8 cellular contexts compared by ENCODE assay signal in genomic region chr11:65095974-65096806, GRCh38. TPM values are rescaled to one million over a fixed set of nuclear protein-coding genes. Genes with fewer than 3 reads are reported as not detected.
A peak's percentile ranks its signal among the peaks of the same experiment; 100 is the strongest.
DNase-seq lines count a peak whose midpoint lies in the region; ATAC-seq and TF ChIP-seq lines count a peak whose summit lies in the region.

Gene VPS51 (plus strand): TSS chr11:65096214. CDS start chr11:65096251, 37 bp downstream.

- H3K9ac ChIP-seq in fibroblast of lung (ENCODE audit: insufficient read depth, low read length) = peak within 1 kb of the TSS; percentile 90

- peaks cover 4% of the 10 kb centered on the region for H3K79me2 ChIP-seq in fibroblast of lung (ENCODE audit: control insufficient read depth, insufficient read depth, low read length)

- H3K27ac Mint-ChIP-seq in naive thymus-derived CD4-positive, alpha-beta T cell = peak within 1 kb of the TSS; percentile 89 to 98 (median 97)
- H3K27ac Mint-ChIP-seq in stimulated activated memory B cell treated with anti-CD40 and anti-IgM and Interleukin-4, amounts not matched to agents 10 μg/mL and 1 μg/mL and 100 μg/mL, for 72 hours = peak within 1 kb of the TSS; percentile 82

- CTCF ChIA-PET in naive thymus-derived CD4-positive, alpha-beta T cell (lab: Charles Lee) = no interaction called here

- DNase-seq in DMS53 treated with DMSO at 0.1 percent for 48 hours (lab: John Stamatoyannopoulos, UW; ENCODE audit: unreplicated experiment) (peak; percentile 79), Kasumi-1 (lab: John Stamatoyannopoulos, UW) (peak; percentile 90 to 95), RPMI8226 (peak; percentile 97), fibroblast of lung (ENCODE audit: low read depth in 2 of 2) (peak; percentile 90 to 94)
- DNase-seq in activated T-helper 1 cell treated with anti-CD3 and anti-CD28 coated beads, Interleukin-2, amount 50 U/mL, for 16 hours (ENCODE audit: low read depth in 1 of 2, low spot score in 1 of 2) = peak; percentile 63 to 72
- peak; percentile 71 to 92 (median 87) for DNase-seq in naive thymus-derived CD4-positive, alpha-beta T cell

- no peaks in the 10 kb centered on the region for H3K36me3 ChIP-seq in fibroblast of lung (ENCODE audit: control insufficient read depth, insufficient read depth, low read length)
- peaks cover 0 to 9% (median 5%) of the 10 kb centered on the region in 3 experiments for H3K36me3 ChIP-seq in naive thymus-derived CD4-positive, alpha-beta T cell (ENCODE audit: control insufficient read depth in 2 of 3, insufficient read depth in 3 of 3, low read length in 3 of 3)

- peak within 1 kb of the TSS; percentile 85 for H3K27ac ChIP-seq in fibroblast of lung (ENCODE audit: insufficient read depth, low read length)
- peak within 1 kb of the TSS; percentile 88 for H3K27ac ChIP-seq in naive thymus-derived CD4-positive, alpha-beta T cell (ENCODE audit: low read depth, low read length)

- peak within 1 kb of the TSS; percentile 77 for H2AFZ ChIP-seq in fibroblast of lung (ENCODE audit: low read length)

- no peaks in the 10 kb centered on the region for H3K27me3 Mint-ChIP-seq in naive thymus-derived CD4-positive, alpha-beta T cell
- H3K27me3 Mint-ChIP-seq in stimulated activated memory B cell treated with anti-CD40 and anti-IgM and Interleukin-4, amounts not matched to agents 10 μg/mL and 1 μg/mL and 100 μg/mL, for 72 hours = no peaks in the 10 kb centered on the region

- no peaks in the 10 kb centered on the region for H3K9me3 ChIP-seq in fibroblast of lung (ENCODE audit: control insufficient read depth, insufficient read depth, low read depth, low read length)
- H3K9me3 ChIP-seq in naive thymus-derived CD4-positive, alpha-beta T cell (ENCODE audit: control insufficient read depth in 2 of 3, low read length in 3 of 3) = no peaks in the 10 kb centered on the region

- H3K4me3 Mint-ChIP-seq in naive thymus-derived CD4-positive, alpha-beta T cell = peak within 1 kb of the TSS; percentile 83 to 97 (median 94)
- H3K4me3 Mint-ChIP-seq in stimulated activated memory B cell treated with anti-CD40 and anti-IgM and Interleukin-4, amounts not matched to agents 10 μg/mL and 1 μg/mL and 100 μg/mL, for 72 hours = peak within 1 kb of the TSS; percentile 89

- H3K27me3 ChIP-seq in fibroblast of lung (ENCODE audit: control insufficient read depth, insufficient read depth, low read length) = no peaks in the 10 kb centered on the region
- no peaks in the 10 kb centered on the region for H3K27me3 ChIP-seq in naive thymus-derived CD4-positive, alpha-beta T cell (ENCODE audit: control insufficient read depth in 2 of 2, insufficient read depth in 2 of 2, low read length in 2 of 2)

- H3K36me3 Mint-ChIP-seq in naive thymus-derived CD4-positive, alpha-beta T cell = peaks cover 0 to 8% (median 0%) of the 10 kb centered on the region in 5 donors
- peaks cover 5% of the 10 kb centered on the region for H3K36me3 Mint-ChIP-seq in stimulated activated memory B cell treated with anti-CD40 and anti-IgM and Interleukin-4, amounts not matched to agents 10 μg/mL and 1 μg/mL and 100 μg/mL, for 72 hours

- TF ChIP-seq CTCF in fibroblast of lung (conservative IDR thresholded peaks at IDR 0.05 in 1 of 2, IDR thresholded peaks at IDR 0.05 in 1 of 2; ENCODE audit: low read depth in 1 of 2, low read length in 2 of 2) = no peak

- intact Hi-C loops in naive thymus-derived CD4-positive, alpha-beta T cell (cut with micrococcal nuclease) = loop anchor here (1.0 to 5.0 kb wide), 13 partner anchors 12 to 239 kb away; partner anchors contain the start of genes ATG2A (in 2 of the 2), CDCA5 (in 2 of the 2), SNX15 (in 2 of the 2) and ZFPL1 (in 2 of the 2)

- H3K4me3 ChIP-seq in fibroblast of lung (replicated peaks in 1 of 4; ENCODE audit: control extremely low read depth in 1 of 4, insufficient read depth in 1 of 4, low read depth in 3 of 4, low read length in 4 of 4) = peak within 1 kb of the TSS; percentile 68 to 88 (median 82)
- peak within 1 kb of the TSS; percentile 92 for H3K4me3 ChIP-seq in naive thymus-derived CD4-positive, alpha-beta T cell (ENCODE audit: low read length)

- peak; percentile 90 for ATAC-seq in GM21786 (IDR thresholded peaks at IDR 0.05; ENCODE audit: unreplicated experiment)
- peak; percentile 93 for ATAC-seq in naive thymus-derived CD4-positive, alpha-beta T cell
- ATAC-seq in stimulated activated memory B cell treated with anti-CD40 and anti-IgM and Interleukin-4, amounts not matched to agents 10 μg/mL and 1 μg/mL and 100 μg/mL, for 72 hours = peak; percentile 98

- POLR2A ChIA-PET in naive thymus-derived CD4-positive, alpha-beta T cell (lab: Charles Lee) = interaction anchor here (0.6 to 7.3 kb wide), 15 partner anchors 11 to 572 kb away, joined by 3 to 75 read pairs (median 4); partner anchors contain the start of genes ARL2, FAU, MRPL49 and SAC3D1

- peak within 1 kb of the TSS; percentile 85 for H3K4me2 ChIP-seq in fibroblast of lung (ENCODE audit: extremely low read depth, insufficient read depth, low read length)

- H3K4me1 ChIP-seq in fibroblast of lung (ENCODE audit: control insufficient read depth, extremely low read depth, insufficient read depth, low read length) = peaks cover 3% of the 10 kb centered on the region
- H3K4me1 ChIP-seq in naive thymus-derived CD4-positive, alpha-beta T cell (ENCODE audit: control insufficient read depth in 2 of 2, insufficient read depth in 2 of 2, low read length in 2 of 2) = peaks cover 9 to 15% of the 10 kb centered on the region in 2 donors

- peaks cover 8 to 28% (median 19%) of the 10 kb centered on the region in 7 donors for H3K4me1 Mint-ChIP-seq in naive thymus-derived CD4-positive, alpha-beta T cell
- H3K4me1 Mint-ChIP-seq in stimulated activated memory B cell treated with anti-CD40 and anti-IgM and Interleukin-4, amounts not matched to agents 10 μg/mL and 1 μg/mL and 100 μg/mL, for 72 hours = peaks cover 17% of the 10 kb centered on the region

- no peaks in the 10 kb centered on the region for H4K20me1 ChIP-seq in fibroblast of lung (ENCODE audit: control insufficient read depth, extremely low read depth, insufficient read depth, low read length)

- no peaks in the 10 kb centered on the region for H3K9me3 Mint-ChIP-seq in naive thymus-derived CD4-positive, alpha-beta T cell
- no peaks in the 10 kb centered on the region for H3K9me3 Mint-ChIP-seq in stimulated activated memory B cell treated with anti-CD40 and anti-IgM and Interleukin-4, amounts not matched to agents 10 μg/mL and 1 μg/mL and 100 μg/mL, for 72 hours

RNA-seq across cellular contexts. Expression of gene VPS51, which starts in this region (rescaled TPM):
- total RNA-seq in fibroblast of lung = 144 and 171 TPM in 2 replicates
- 22.0 and 27.0 TPM in 2 replicates for polyA plus RNA-seq in fibroblast of lung
- polyA plus RNA-seq in fibroblast of lung (2012) = 51.6 and 65.2 TPM in 2 replicates
- 129 and 155 TPM in 2 replicates for polyA minus RNA-seq in fibroblast of lung (ENCODE audit: low replicate concordance)
- total RNA-seq in naive thymus-derived CD4-positive, alpha-beta T cell = 100 to 1,000 TPM; 159 to 269 (median 256) TPM
- polyA plus RNA-seq in naive thymus-derived CD4-positive, alpha-beta T cell = 100 to 1,000 TPM; 106 to 130 TPM

Comparison
In these comparisons a context has a peak if more than half of its experiments do, and no peak if none do; other contexts are left out.
1. Peak in every context shown above with its lines: DNase-seq, ATAC-seq, H3K4me3 ChIP-seq and H3K27ac ChIP-seq.